Comparison of ENCODE assay signal across 2 cellular contexts in the genomic region with DNA sequence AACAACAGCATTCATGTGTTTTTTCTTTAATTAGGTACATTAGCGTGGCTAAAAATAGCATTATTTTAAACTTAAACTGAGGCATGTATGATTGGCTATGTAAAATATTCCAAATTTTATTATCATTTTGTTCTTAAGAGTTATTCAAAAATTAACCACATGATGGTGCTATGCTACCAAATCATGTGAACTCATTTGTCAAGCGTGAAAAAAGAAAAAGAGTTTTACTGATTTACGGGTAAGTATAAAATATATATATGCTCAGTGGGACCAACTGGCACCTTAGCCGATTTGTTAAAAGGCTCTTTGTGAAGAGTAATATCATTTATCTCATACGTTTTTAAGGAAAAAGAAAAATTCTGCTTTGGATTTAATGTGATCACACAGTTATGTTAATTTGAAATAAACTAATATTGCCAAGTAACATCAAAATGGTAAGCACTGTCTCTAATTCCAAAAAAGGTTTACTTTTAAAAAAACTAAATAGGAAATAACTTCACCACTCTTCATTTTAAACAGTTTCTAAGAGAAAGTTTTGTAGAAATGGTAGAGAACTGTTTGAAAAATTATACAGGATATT.
TF ChIP-seq lines count a peak whose summit lies in the region.

No MANE protein-coding gene starts in this region.

TF ChIP-seq in Ishikawa, 13 proteins besides CTCF, POLR2A, EP300 and RAD21 (continued from another document):
- TF ChIP-seq, protein P1, sequence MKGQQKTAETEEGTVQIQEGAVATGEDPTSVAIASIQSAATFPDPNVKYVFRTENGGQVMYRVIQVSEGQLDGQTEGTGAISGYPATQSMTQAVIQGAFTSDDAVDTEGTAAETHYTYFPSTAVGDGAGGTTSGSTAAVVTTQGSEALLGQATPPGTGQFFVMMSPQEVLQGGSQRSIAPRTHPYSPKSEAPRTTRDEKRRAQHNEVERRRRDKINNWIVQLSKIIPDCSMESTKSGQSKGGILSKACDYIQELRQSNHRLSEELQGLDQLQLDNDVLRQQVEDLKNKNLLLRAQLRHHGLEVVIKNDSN (IDR thresholded peaks at IDR 0.05): no peak

TF ChIP-seq in liver, 16 proteins besides CTCF, POLR2A, EP300 and RAD21 (continued from another document):
- no peak for TF ChIP-seq REST (IDR thresholded peaks at IDR 0.05)
- TF ChIP-seq ATF3 (IDR thresholded peaks at IDR 0.05): no peak
